Comparison of ENCODE assay signal across 34 cellular contexts in the genomic region with DNA sequence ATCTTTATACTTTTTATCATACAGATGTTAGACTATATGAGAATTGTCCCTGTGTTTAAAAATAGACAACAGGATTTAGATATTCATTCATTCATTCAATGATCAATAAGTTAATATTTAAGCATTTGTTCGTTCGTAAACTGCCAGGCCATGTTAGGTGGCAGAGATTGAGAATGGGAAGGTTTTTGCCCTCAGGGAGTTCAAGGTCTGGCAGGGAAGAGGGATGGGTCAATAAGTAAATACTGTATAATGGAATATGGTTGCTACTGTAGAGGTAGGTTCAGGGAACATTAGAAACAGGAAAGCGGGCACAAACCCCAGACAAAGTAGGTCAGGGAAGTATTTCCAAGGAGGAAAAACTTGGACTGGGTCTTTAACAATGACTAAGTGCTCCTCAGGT.
"Had no signal": no experiment of that assay in that cellular context is flagged by ENCODE, and none has a peak within 500 bp of the region (broad histone marks: within the 10 kb centered on the region; RNA-seq: fewer than 3 reads in every experiment).

No MANE protein-coding gene starts in this region.

- H3K9me3 ChIP-seq: adrenal gland, ascending aorta, body of pancreas, breast epithelium had no signal

- FAIRE-seq: astrocyte, bronchial epithelial cell had no signal

- H3K27ac ChIP-seq: adrenal gland, ascending aorta, body of pancreas, brain microvascular endothelial cell, breast epithelium, cardiac muscle cell had no signal

- H3K36me3 ChIP-seq: adrenal gland, brain microvascular endothelial cell, breast epithelium, cardiac muscle cell had no signal

- DNase-seq: activated effector memory CD4-positive, alpha-beta T cell treated with anti-CD3 and anti-CD28 coated beads, Interleukin-2, amount 50 U/mL, for 16 hours; activated effector memory CD4-positive, alpha-beta T cell treated with Interleukin-2 at 50 U/mL for 16 hours; activated gamma-delta T cell; activated gamma-delta T cell treated with Interleukin-2 at 50 U/mL for 16 hours; activated naive CD4-positive, alpha-beta T cell; activated naive CD4-positive, alpha-beta T cell treated with anti-CD3 and anti-CD28 coated beads for 36 hours; activated naive CD4-positive, alpha-beta T cell treated with anti-CD3 and anti-CD28 coated beads, Interleukin-2, amount 10 ng/mL, durations not matched to agents 7 days and 5 days; activated naive CD4-positive, alpha-beta T cell treated with anti-CD3 and anti-CD28 coated beads, Interleukin-2, amount 50 U/mL, for 16 hours; activated naive CD4-positive, alpha-beta T cell treated with Interleukin-2 at 50 U/mL for 16 hours; activated naive CD8-positive, alpha-beta T cell treated with anti-CD3 and anti-CD28 coated beads for 36 hours; activated naive CD8-positive, alpha-beta T cell treated with anti-CD3 and anti-CD28 coated beads, Interleukin-2, amount 10 ng/mL, durations not matched to agents 7 days and 5 days; activated naive CD8-positive, alpha-beta T cell treated with anti-CD3 and anti-CD28 coated beads, Interleukin-2, amount 50 U/mL, for 24 hours; activated T-cell treated with anti-CD3 and anti-CD28 coated beads, Interleukin-2, amount 50 U/mL, for 1 hour; activated T-cell treated with anti-CD3 and anti-CD28 coated beads, Interleukin-2, amount 50 U/mL, for 24 hours; activated T-cell treated with anti-CD3 and anti-CD28 coated beads, Interleukin-2, amount 50 U/mL, for 4 hours; activated T-cell treated with anti-CD3 and anti-CD28 coated beads, Interleukin-2, amount 50 U/mL, for 48 hours; activated T-cell treated with anti-CD3 and anti-CD28 coated beads, Interleukin-2, amount 50 U/mL, for 72 hours; adrenal gland; amniotic stem cell; amygdala; anterior cingulate cortex; aorta; body of pancreas; brain microvascular endothelial cell; caudate nucleus; central memory CD4-positive, alpha-beta T cell; cerebellar nuclear complex had no signal

- H3K4me3 ChIP-seq: adrenal gland, ascending aorta, body of pancreas, breast epithelium, cardiac muscle cell had no signal

- ATAC-seq: activated naive CD4-positive, alpha-beta T cell treated with anti-CD3 and anti-CD28 coated beads, Interleukin-2, amount 50 U/mL, for 72 hours; activated naive CD8-positive, alpha-beta T cell treated with anti-CD3 and anti-CD28 coated beads, Interleukin-2, amount 50 U/mL, for 24 hours; activated T-cell treated with anti-CD3 and anti-CD28 coated beads, Interleukin-2, amount 50 U/mL, for 4 hours; activated T-cell treated with anti-CD3 and anti-CD28 coated beads, Interleukin-2, amount 50 U/mL, for 72 hours; activated T-helper 17 cell treated with anti-CD3 and anti-CD28 coated beads, Interleukin-2, amount 50 U/mL, for 72 hours; body of pancreas had no signal

- H3K4me1 ChIP-seq: adrenal gland, ascending aorta, body of pancreas, breast epithelium had no signal

- H3K27me3 ChIP-seq: adrenal gland, ascending aorta, body of pancreas, brain microvascular endothelial cell, breast epithelium, cardiac muscle cell had no signal
